In the genomic region with DNA sequence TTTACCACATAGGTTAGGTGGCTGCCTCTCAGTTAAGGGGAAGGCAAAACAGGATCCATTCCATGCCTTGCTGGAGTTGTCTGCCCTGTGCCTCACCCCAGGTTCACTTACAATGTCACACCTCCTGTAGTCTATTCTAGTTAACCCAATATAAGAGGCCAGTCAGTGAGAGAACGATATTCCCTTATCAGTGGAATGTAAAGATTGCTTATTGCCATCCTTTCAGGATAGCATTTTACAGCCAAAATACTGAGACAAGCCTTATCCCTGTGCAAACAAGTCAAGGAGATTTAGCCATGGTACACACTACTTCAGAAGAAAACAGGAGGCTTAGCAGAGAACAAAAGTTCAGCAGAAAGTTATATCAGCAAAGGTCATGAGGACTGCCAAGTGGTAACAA, we compare ENCODE assay signal across 19 cellular contexts.
"Had no signal": no experiment of that assay in that cellular context is flagged by ENCODE, and none has a peak within 500 bp of the region (broad histone marks: within the 10 kb centered on the region; RNA-seq: fewer than 3 reads in every experiment).

No MANE protein-coding gene starts in this region.

- H3K27ac Mint-ChIP-seq: activated CD8-positive, alpha-beta T cell treated with anti-CD3 and anti-CD28 coated beads, Interleukin-2, amount 10 ng/mL, durations not matched to agents 7 days and 5 days; dendritic cell treated with granulocyte-macrophage colony-stimulating factor and Interleukin-4, amounts not matched to agents 40 ng/mL and 50 ng/mL, for 4 days; stimulated activated effector memory CD8-positive, alpha-beta T cell treated with anti-CD3 and anti-CD28 coated beads, Interleukin-12 subunit alpha, Interleukin-12 subunit beta, amount 100 ng/mL, for 72 hours had no signal

- H3K4me3 ChIP-seq: esophagus squamous epithelium, heart right ventricle, lung, uterus had no signal

- H3K9me3 Mint-ChIP-seq: activated T-cell treated with anti-CD3 and anti-CD28 coated beads, Interleukin-2, amount 50 U/mL, for 4 hours; dendritic cell treated with granulocyte-macrophage colony-stimulating factor and Interleukin-4, amounts not matched to agents 40 ng/mL and 50 ng/mL, for 4 days had no signal

- H3K36me3 ChIP-seq: uterus had no signal

- H3K4me1 ChIP-seq: uterus had no signal

- H3K27ac ChIP-seq: esophagus squamous epithelium, heart right ventricle, uterus had no signal

- H3K27me3 Mint-ChIP-seq: dendritic cell treated with granulocyte-macrophage colony-stimulating factor and Interleukin-4, amounts not matched to agents 40 ng/mL and 50 ng/mL, for 4 days had no signal

- H3K4me3 Mint-ChIP-seq: activated CD8-positive, alpha-beta T cell treated with anti-CD3 and anti-CD28 coated beads, Interleukin-2, amount 10 ng/mL, durations not matched to agents 7 days and 5 days; activated T-cell treated with anti-CD3 and anti-CD28 coated beads, Interleukin-2, amount 50 U/mL, for 4 hours; dendritic cell treated with granulocyte-macrophage colony-stimulating factor and Interleukin-4, amounts not matched to agents 40 ng/mL and 50 ng/mL, for 4 days; neural crest cell; stimulated activated effector memory CD8-positive, alpha-beta T cell treated with anti-CD3 and anti-CD28 coated beads, Interleukin-12 subunit alpha, Interleukin-12 subunit beta, amount 100 ng/mL, for 72 hours had no signal

- DNase-seq: activated CD4-positive, alpha-beta T cell treated with anti-CD3 and anti-CD28 coated beads for 48 hours; activated CD4-positive, CD25-positive, alpha-beta regulatory T cell; activated CD8-positive, alpha-beta T cell treated with anti-CD3 and anti-CD28 coated beads, Interleukin-2, amount 10 ng/mL, durations not matched to agents 7 days and 5 days; activated effector memory CD4-positive, alpha-beta T cell treated with anti-CD3 and anti-CD28 coated beads, Interleukin-2, amount 50 U/mL, for 16 hours; activated naive CD4-positive, alpha-beta T cell treated with anti-CD3 and anti-CD28 coated beads, Interleukin-2, amount 50 U/mL, for 16 hours; activated T-cell treated with anti-CD3 and anti-CD28 coated beads, Interleukin-2, amount 50 U/mL, for 4 hours; effector memory CD4-positive, alpha-beta T cell; esophagus squamous epithelium; heart right ventricle; midbrain; stimulated activated CD4-positive, alpha-beta T cell treated with anti-CD3 and anti-CD28 coated beads, Interleukin-15, amount 100 ng/mL, for 24 hours; stimulated activated CD4-positive, alpha-beta T cell treated with anti-CD3 and anti-CD28 coated beads, Interleukin-4, amount 100 ng/mL, for 1 hour; T1000; uterus had no signal

- H3K9me3 ChIP-seq: esophagus squamous epithelium, heart right ventricle, uterus had no signal

- FAIRE-seq: bronchial epithelial cell had no signal

- H3K27me3 ChIP-seq: esophagus squamous epithelium, heart right ventricle, uterus had no signal

- ATAC-seq: activated CD8-positive, alpha-beta T cell treated with anti-CD3 and anti-CD28 coated beads, Interleukin-2, amount 10 ng/mL, durations not matched to agents 7 days and 5 days; activated T-cell treated with anti-CD3 and anti-CD28 coated beads, Interleukin-2, amount 50 U/mL, for 4 hours; heart right ventricle; stimulated activated effector memory CD8-positive, alpha-beta T cell treated with anti-CD3 and anti-CD28 coated beads, Interleukin-12 subunit alpha, Interleukin-12 subunit beta, amount 100 ng/mL, for 72 hours had no signal
